ENCODE assay signal across 14 cellular contexts in the genomic region with DNA sequence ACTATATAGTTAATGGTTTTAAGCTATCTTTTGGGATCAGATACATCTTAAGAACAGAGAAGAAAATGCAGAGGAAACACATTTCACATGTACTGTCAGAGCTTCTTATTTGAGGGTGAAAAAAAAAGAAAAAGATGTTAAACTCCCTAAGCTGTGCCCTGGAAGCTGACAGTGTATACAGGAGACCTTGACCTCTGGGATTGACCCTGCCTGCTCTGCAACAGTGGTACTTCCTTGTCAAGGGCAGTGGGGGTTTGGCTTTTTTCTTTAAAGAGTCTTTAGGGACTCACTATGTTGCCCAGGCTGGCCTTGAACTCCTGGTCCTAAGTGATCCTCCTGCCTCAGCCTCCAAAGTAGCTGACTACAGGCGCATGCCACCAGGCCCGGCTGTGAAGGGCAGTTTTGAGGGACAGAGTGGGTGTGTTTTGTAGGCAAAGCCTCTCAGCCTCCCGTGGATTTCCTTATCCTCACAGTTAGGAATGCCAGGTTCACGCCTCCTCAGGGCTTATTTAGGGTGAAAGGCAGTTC.
DNase-seq lines count a peak whose midpoint lies in the region; ATAC-seq and TF ChIP-seq lines count a peak whose summit lies in the region.
"Had no signal": no experiment of that assay in that cellular context is flagged by ENCODE, and none has a peak within 500 bp of the region (broad histone marks: within the 10 kb centered on the region; RNA-seq: fewer than 3 reads in every experiment).

No MANE protein-coding gene starts in this region.

- POLR2A ChIA-PET in naive thymus-derived CD8-positive, alpha-beta T cell (lab: Charles Lee): no interaction called here
- POLR2A ChIA-PET in activated CD4-positive, alpha-beta T cell treated with anti-CD3 and anti-CD28 coated beads, Interleukin-2, amount 10 ng/mL, durations not matched to agents 7 days and 5 days (lab: Charles Lee): no interaction called here

- no peaks in the 10 kb centered on the region for H3K27me3 ChIP-seq in endodermal cell (ENCODE audit: control insufficient read depth, insufficient read depth, low read length, poor library complexity, severe bottlenecking)
- H3K27me3 ChIP-seq in gastrocnemius medialis: no peaks in the 10 kb centered on the region

- H3K4me3 Mint-ChIP-seq in endodermal cell: no peak overlapping the region
- H3K4me3 Mint-ChIP-seq in naive thymus-derived CD8-positive, alpha-beta T cell: no peak overlapping the region
- H3K4me3 Mint-ChIP-seq in activated CD4-positive, alpha-beta T cell treated with anti-CD3 and anti-CD28 coated beads, Interleukin-2, amount 10 ng/mL, durations not matched to agents 7 days and 5 days: no peak overlapping the region
- H3K4me3 Mint-ChIP-seq: CD4-positive, alpha-beta T cell; GM23338 had no signal

- CTCF ChIA-PET in activated CD4-positive, alpha-beta T cell treated with anti-CD3 and anti-CD28 coated beads, Interleukin-2, amount 10 ng/mL, durations not matched to agents 7 days and 5 days (lab: Charles Lee): no interaction called here

- peaks cover 76% of the 10 kb centered on the region for H3K36me3 Mint-ChIP-seq in endodermal cell (ENCODE audit: low read depth)
- peaks cover 13 to 94% (median 52%) of the 10 kb centered on the region in 3 donors for H3K36me3 Mint-ChIP-seq in naive thymus-derived CD8-positive, alpha-beta T cell
- H3K36me3 Mint-ChIP-seq in activated CD4-positive, alpha-beta T cell treated with anti-CD3 and anti-CD28 coated beads, Interleukin-2, amount 10 ng/mL, durations not matched to agents 7 days and 5 days (ENCODE audit: low read depth): peaks cover 63% of the 10 kb centered on the region

- no peak overlapping the region for H3K27ac Mint-ChIP-seq in endodermal cell
- H3K27ac Mint-ChIP-seq in naive thymus-derived CD8-positive, alpha-beta T cell: peak overlapping the region in 1 of 10 donors; percentile 29
- H3K27ac Mint-ChIP-seq in activated CD4-positive, alpha-beta T cell treated with anti-CD3 and anti-CD28 coated beads, Interleukin-2, amount 10 ng/mL, durations not matched to agents 7 days and 5 days: no peak overlapping the region
- H3K27ac Mint-ChIP-seq: CD4-positive, alpha-beta T cell had no signal

- H3K4me3 ChIP-seq in endodermal cell (ENCODE audit: low read length): no peak overlapping the region
- H3K4me3 ChIP-seq in gastrocnemius medialis: no peak overlapping the region
- H3K4me3 ChIP-seq: A549, GM23338 had no signal

- in situ Hi-C loops in gastrocnemius medialis (cut with MboI; ENCODE audit: low sequenced_read_pairs in 4 of 4): no loop called here

- TF ChIP-seq CTCF in endodermal cell (conservative IDR thresholded peaks at IDR 0.05): no peak
- no peak for TF ChIP-seq CTCF in gastrocnemius medialis (IDR thresholded peaks at IDR 0.05 in 4 of 5, conservative IDR thresholded peaks at IDR 0.05 in 1 of 5)

- H3K9me3 Mint-ChIP-seq in endodermal cell: no peaks in the 10 kb centered on the region
- no peaks in the 10 kb centered on the region for H3K9me3 Mint-ChIP-seq in naive thymus-derived CD8-positive, alpha-beta T cell
- H3K9me3 Mint-ChIP-seq in activated CD4-positive, alpha-beta T cell treated with anti-CD3 and anti-CD28 coated beads, Interleukin-2, amount 10 ng/mL, durations not matched to agents 7 days and 5 days: no peaks in the 10 kb centered on the region
- H3K9me3 Mint-ChIP-seq: CD4-positive, alpha-beta T cell; GM23338 had no signal

- intact Hi-C loops in cardiac septum (cut with DNase I): no loop called here
- intact Hi-C loops in left ventricle myocardium superior (cut with micrococcal nuclease): no loop called here
- intact Hi-C loops in gastrocnemius medialis (cut with DNase I; ENCODE audit: low total_unique reads): loop anchor here (5.0 to 10.0 kb wide), 4 partner anchors 216 to 1396 kb away; a partner anchor contains a TSS

- H3K4me1 ChIP-seq in endodermal cell (ENCODE audit: control insufficient read depth, insufficient read depth, low read length) (no peaks in the 10 kb centered on the region), gastrocnemius medialis (peaks cover 20 to 25% of the 10 kb centered on the region in 2 donors)
- H3K4me1 ChIP-seq: A549, Caco-2 had no signal

- peak; percentile 54 for DNase-seq in cardiac septum (ENCODE audit: low spot score)
- no peak for DNase-seq in left ventricle myocardium superior
- DNase-seq in endodermal cell: peak; percentile 47
- peak; percentile 29 for DNase-seq in islet precursor cell
- no peak for DNase-seq in gastrocnemius medialis
- DNase-seq in naive thymus-derived CD8-positive, alpha-beta T cell: no peak
- DNase-seq in activated CD4-positive, alpha-beta T cell treated with anti-CD3 and anti-CD28 coated beads, Interleukin-2, amount 10 ng/mL, durations not matched to agents 7 days and 5 days: no peak
- DNase-seq: AML-193; Caco-2; CD4-positive, alpha-beta T cell; HCEC 1CT had no signal

- H3K27ac ChIP-seq in endodermal cell (ENCODE audit: low read depth, low read length): no peak overlapping the region
- H3K27ac ChIP-seq in gastrocnemius medialis: peak overlapping the region; percentile 65 to 98 (median 96)
- H3K27ac ChIP-seq: A549, C4-2B had no signal

- no peak overlapping the region for H3K9ac ChIP-seq in endodermal cell (ENCODE audit: extremely low read depth, low read length, poor library complexity, severe bottlenecking)

- H3K4me1 Mint-ChIP-seq in endodermal cell: no peaks in the 10 kb centered on the region
- H3K4me1 Mint-ChIP-seq in naive thymus-derived CD8-positive, alpha-beta T cell: peaks cover 12 to 16% (median 15%) of the 10 kb centered on the region in 4 donors
- H3K4me1 Mint-ChIP-seq in activated CD4-positive, alpha-beta T cell treated with anti-CD3 and anti-CD28 coated beads, Interleukin-2, amount 10 ng/mL, durations not matched to agents 7 days and 5 days: peaks cover 14% of the 10 kb centered on the region
- H3K4me1 Mint-ChIP-seq: GM23338 had no signal

- no peaks in the 10 kb centered on the region for H3K9me3 ChIP-seq in endodermal cell (ENCODE audit: control insufficient read depth, low read length)
- H3K9me3 ChIP-seq in gastrocnemius medialis: no peaks in the 10 kb centered on the region
- H3K9me3 ChIP-seq: A549, Caco-2 had no signal

- no peaks in the 10 kb centered on the region for H3K27me3 Mint-ChIP-seq in endodermal cell (ENCODE audit: insufficient read depth)
- no peaks in the 10 kb centered on the region for H3K27me3 Mint-ChIP-seq in naive thymus-derived CD8-positive, alpha-beta T cell
- H3K27me3 Mint-ChIP-seq in activated CD4-positive, alpha-beta T cell treated with anti-CD3 and anti-CD28 coated beads, Interleukin-2, amount 10 ng/mL, durations not matched to agents 7 days and 5 days: no peaks in the 10 kb centered on the region
- H3K27me3 Mint-ChIP-seq: CD4-positive, alpha-beta T cell had no signal

- ATAC-seq in left ventricle myocardium superior: no peak
- ATAC-seq in gastrocnemius medialis: no peak
- no peak for ATAC-seq in naive thymus-derived CD8-positive, alpha-beta T cell
- ATAC-seq: A549, GM23338 had no signal

- no peak for TF ChIP-seq POLR2A in gastrocnemius medialis (IDR thresholded peaks at IDR 0.05)

- H3K36me3 ChIP-seq in endodermal cell (ENCODE audit: control insufficient read depth, insufficient read depth, low read length) (peaks cover 91% of the 10 kb centered on the region), gastrocnemius medialis (peaks cover 0 to 69% of the 10 kb centered on the region in 2 donors)

- 83 to 98% methylated on average over 2 to 4 of the region's 4 CpGs for WGBS in endodermal cell (ENCODE audit: insufficient coverage in 1 of 2, insufficient read length in 1 of 2), 2 experiments

Comparison
In these comparisons a context has a peak if more than half of its experiments do, and no peak if none do; other contexts are left out.
1. DNase-seq: peak in cardiac septum (single experiment), endodermal cell (single experiment) and islet precursor cell (single experiment); none in left ventricle myocardium superior (single experiment), gastrocnemius medialis (0 of 2), naive thymus-derived CD8-positive, alpha-beta T cell (0 of 10) and activated CD4-positive, alpha-beta T cell treated with anti-CD3 and anti-CD28 coated beads, Interleukin-2, amount 10 ng/mL, durations not matched to agents 7 days and 5 days (single experiment).